9 cellular contexts compared by ENCODE assay signal in genomic region chr2:229408356-229408755, GRCh38.
A peak's percentile ranks its signal among the peaks of the same experiment; 100 is the strongest.
DNase-seq lines count a peak whose midpoint lies in the region; ATAC-seq and TF ChIP-seq lines count a peak whose summit lies in the region.
"Had no signal": no experiment of that assay in that cellular context is flagged by ENCODE, and none has a peak within 500 bp of the region (broad histone marks: within the 10 kb centered on the region; RNA-seq: fewer than 3 reads in every experiment).

No MANE protein-coding gene starts in this region.

- H3K4me1 Mint-ChIP-seq in osteocyte (ENCODE audit: unreplicated experiment), result peaks cover 51% of the 10 kb centered on the region
- H3K4me1 Mint-ChIP-seq: T-cell had no signal

- no peaks in the 10 kb centered on the region for H3K27me3 Mint-ChIP-seq in osteocyte (ENCODE audit: unreplicated experiment)
- H3K27me3 Mint-ChIP-seq: T-cell had no signal

- no peak overlapping the region for H3K4me3 Mint-ChIP-seq in osteocyte (ENCODE audit: unreplicated experiment)
- H3K4me3 Mint-ChIP-seq: T-cell had no signal

- no peak for ATAC-seq in GM18520 (IDR thresholded peaks at IDR 0.05; ENCODE audit: unreplicated experiment)
- no peak for ATAC-seq in HG03457 (IDR thresholded peaks at IDR 0.05; ENCODE audit: unreplicated experiment)
- ATAC-seq: T-cell had no signal

- H3K4me3 ChIP-seq in epithelial cell of proximal tubule (ENCODE audit: low read depth, low read length), result no peak overlapping the region

- DNase-seq in Caki2 (ENCODE audit: low read depth) (peak; percentile 96), NOMO-1 treated with DMSO at 0.1 percent for 48 hours (lab: John Stamatoyannopoulos, UW; ENCODE audit: unreplicated experiment) (peak; percentile 85), epithelial cell of proximal tubule (ENCODE audit: low read depth) (peak; percentile 96), osteocyte (ENCODE audit: extremely low spot score, unreplicated experiment) (no peak), C1 segment of cervical spinal cord (lab: John Stamatoyannopoulos, UW) (no peak), HUDEP-2 (lab: John Stamatoyannopoulos, UW; ENCODE audit: unreplicated experiment in 76 of 76) (no peak)

- H3K9me3 Mint-ChIP-seq in osteocyte (ENCODE audit: unreplicated experiment), result no peaks in the 10 kb centered on the region

- no peaks in the 10 kb centered on the region for H3K36me3 Mint-ChIP-seq in osteocyte (ENCODE audit: unreplicated experiment)
- H3K36me3 Mint-ChIP-seq: T-cell had no signal

- TF ChIP-seq CTCF in epithelial cell of proximal tubule (conservative IDR thresholded peaks at IDR 0.05; ENCODE audit: low read depth, low read length), result no peak
- TF ChIP-seq CTCF in osteocyte (IDR thresholded peaks at IDR 0.05), result no peak

- H3K27ac Mint-ChIP-seq in osteocyte (ENCODE audit: unreplicated experiment), result peak overlapping the region; percentile 83
- H3K27ac Mint-ChIP-seq: T-cell had no signal

- in situ Hi-C loops in Caki2 (cut with HindIII; ENCODE audit: low pct_unique_long_range_greater_than_20kb, low sequenced_read_pairs), result no loop called here

Comparison
In these comparisons a context has a peak if more than half of its experiments do, and no peak if none do; other contexts are left out.
1. DNase-seq: peak in Caki2 (single experiment), NOMO-1 treated with DMSO at 0.1 percent for 48 hours (single experiment) and epithelial cell of proximal tubule (single experiment); none in osteocyte (single experiment), C1 segment of cervical spinal cord (0 of 14) and HUDEP-2 (0 of 76).